16 cellular contexts compared by ENCODE assay signal in the genomic region with DNA sequence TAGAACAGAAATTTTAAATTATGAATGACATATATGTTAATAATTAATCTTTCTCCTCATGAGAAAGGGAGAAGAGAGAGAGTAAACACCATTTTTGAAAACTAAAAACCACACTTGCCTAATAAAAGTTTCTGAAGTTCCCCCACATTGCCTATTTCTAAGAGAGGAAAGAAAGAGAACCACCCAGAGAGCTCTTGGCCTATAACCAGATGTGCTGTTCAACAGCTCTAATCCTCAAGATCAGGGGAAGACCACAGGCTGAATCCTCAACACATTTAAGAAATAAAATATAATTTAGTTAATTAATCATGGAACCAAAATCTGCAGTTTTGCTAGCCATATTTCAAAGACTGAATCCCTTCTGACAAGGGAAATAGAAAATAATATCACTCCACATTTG. TPM values are rescaled to one million over a fixed set of nuclear protein-coding genes. Genes with fewer than 3 reads are reported as not detected.
DNase-seq lines count a peak whose midpoint lies in the region; ATAC-seq and TF ChIP-seq lines count a peak whose summit lies in the region.
"Had no signal": no experiment of that assay in that cellular context is flagged by ENCODE, and none has a peak within 500 bp of the region (broad histone marks: within the 10 kb centered on the region; RNA-seq: fewer than 3 reads in every experiment).

No MANE protein-coding gene starts in this region.

- ATAC-seq in GM21737 (IDR thresholded peaks at IDR 0.05; ENCODE audit: unreplicated experiment) (no peak), GM19328 (IDR thresholded peaks at IDR 0.05; ENCODE audit: unreplicated experiment) (no peak)
- ATAC-seq: K562 had no signal

- TF ChIP-seq CTCF in AG10803 (conservative IDR thresholded peaks at IDR 0.05; ENCODE audit: low read length), result no peak

- peaks cover 96% of the 10 kb centered on the region for H3K4me1 ChIP-seq in adipocyte (ENCODE audit: control insufficient read depth, insufficient read depth, low read length)
- H3K4me1 ChIP-seq in skeletal muscle tissue (ENCODE audit: control insufficient read depth in 3 of 3, insufficient read depth in 3 of 3, low read length in 3 of 3), result peaks cover 28 to 60% (median 38%) of the 10 kb centered on the region in 3 donors

- H3K27me3 ChIP-seq in adipocyte (replicated peaks; ENCODE audit: control insufficient read depth, insufficient read depth, low read length) (no peaks in the 10 kb centered on the region), skeletal muscle tissue (ENCODE audit: control insufficient read depth in 3 of 3, insufficient read depth in 3 of 3, low read length in 3 of 3) (no peaks in the 10 kb centered on the region)

- H3K9me3 ChIP-seq in adipocyte (ENCODE audit: control insufficient read depth, low read length) (no peaks in the 10 kb centered on the region), skeletal muscle tissue (ENCODE audit: control insufficient read depth in 3 of 3, low read length in 3 of 3) (no peaks in the 10 kb centered on the region)

- peaks cover 4% of the 10 kb centered on the region for H3K36me3 ChIP-seq in adipocyte (ENCODE audit: control insufficient read depth, insufficient read depth, low read length, severe bottlenecking)
- H3K36me3 ChIP-seq in skeletal muscle tissue (ENCODE audit: control insufficient read depth in 3 of 3, insufficient read depth in 3 of 3, low read length in 3 of 3), result peaks cover 0 to 4% (median 0%) of the 10 kb centered on the region in 3 donors

- peak; percentile 61 for DNase-seq in AG10803 (ENCODE audit: low read depth)
- peak; percentile 44 for DNase-seq in adipocyte (ENCODE audit: low read depth)
- peak; percentile 64 for DNase-seq in iris pigment epithelial cell (ENCODE audit: low read depth)
- no peak for DNase-seq in DMS53 (lab: John Stamatoyannopoulos, UW)
- no peak for DNase-seq in NK-92 treated with Interleukin-12 subunit alpha and Interleukin-12 subunit beta, amount 100 ng/mL, for 24 hours (lab: John Stamatoyannopoulos, UW)
- DNase-seq: DMS153, MV-4-11, NCI-H1417, NCI-H1930, NCI-H2171, NCI-H446 treated with DMSO at 0.1 percent for 48 hours, RPMI8226 had no signal

- H3K4me3 ChIP-seq in AG10803 (ENCODE audit: low read length) (no peak overlapping the region), adipocyte (ENCODE audit: low read length) (peak overlapping the region; percentile 61), skeletal muscle tissue (ENCODE audit: low read length in 3 of 3) (no peak overlapping the region)
- H3K4me3 ChIP-seq: K562 had no signal

- peak overlapping the region; percentile 29 for H3K27ac ChIP-seq in skeletal muscle tissue (ENCODE audit: low read depth, low read length)

- H3K9ac ChIP-seq in adipocyte (ENCODE audit: low read length) (peak overlapping the region; percentile 74), skeletal muscle tissue (ENCODE audit: low read depth in 1 of 3, low read length in 3 of 3) (no peak overlapping the region)

RNA-seq across cellular contexts. Expression of a gene that starts 11.9 kb away (rescaled TPM):
- total RNA-seq in skeletal muscle tissue, result 127 TPM
- total RNA-seq: K562 had no signal

Comparison
In these comparisons a context has a peak if more than half of its experiments do, and no peak if none do; other contexts are left out.
1. DNase-seq: peak in AG10803 (single experiment), adipocyte (single experiment) and iris pigment epithelial cell (single experiment); none in DMS53 (single experiment) and NK-92 treated with Interleukin-12 subunit alpha and Interleukin-12 subunit beta, amount 100 ng/mL, for 24 hours (single experiment).